8 cellular contexts compared by ENCODE assay signal in genomic region chr10:33331020-33331557, GRCh38. TPM values are rescaled to one million over a fixed set of nuclear protein-coding genes. Genes with fewer than 3 reads are reported as not detected.
A peak's percentile ranks its signal among the peaks of the same experiment; 100 is the strongest.
DNase-seq lines count a peak whose midpoint lies in the region; ATAC-seq and TF ChIP-seq lines count a peak whose summit lies in the region.

No MANE protein-coding gene starts in this region.

- CTCF ChIA-PET in PC-3 (lab: Charles Lee) = interaction anchor here (0.6 to 2.4 kb wide), 2 partner anchors 138 to 966 kb away, joined by 3 to 12 read pairs; no protein-coding TSS in a partner anchor

- H3K4me3 ChIP-seq in BE2C (ENCODE audit: low read depth, low read length) (peak overlapping the region; percentile 90), PC-3 (ENCODE audit: low read length) (peak overlapping the region; percentile 69), esophagus muscularis mucosa (peak overlapping the region; percentile 74 to 95 (median 84)), parathyroid adenoma (ENCODE audit: low read depth, low read length) (peak overlapping the region; percentile 60)

- intact Hi-C loops in PC-3 (cut with micrococcal nuclease) (loop anchor here (2.0 to 10.0 kb wide), 7 partner anchors 571 to 1674 kb away; no protein-coding TSS in a partner anchor), esophagus muscularis mucosa (cut with DNase I) (loop anchor here (5.0 kb wide), 2 partner anchors 161 to 1306 kb away; no protein-coding TSS in a partner anchor)

- ATAC-seq in PC-3 (no peak), GM21576 (IDR thresholded peaks at IDR 0.05; ENCODE audit: unreplicated experiment) (no peak)

- DNase-seq in BE2C (peak; percentile 15), PC-3 (peak; percentile 71), esophagus muscularis mucosa (ENCODE audit: extremely low spot score) (no peak), NCI-H2081 treated with DMSO at 0.1 percent for 48 hours (lab: John Stamatoyannopoulos, UW) (no peak), HK-2 (ENCODE audit: unreplicated experiment) (no peak), cortex of kidney (lab: John Stamatoyannopoulos, UW) (no peak)

- TF ChIP-seq POLR2A in esophagus muscularis mucosa (IDR thresholded peaks at IDR 0.05; ENCODE audit: low read depth) = no peak

- no peaks in the 10 kb centered on the region for H3K27me3 ChIP-seq in BE2C
- no peaks in the 10 kb centered on the region for H3K27me3 ChIP-seq in PC-3 (ENCODE audit: low read length)
- no peaks in the 10 kb centered on the region for H3K27me3 ChIP-seq in esophagus muscularis mucosa
- no peaks in the 10 kb centered on the region for H3K27me3 ChIP-seq in parathyroid adenoma (ENCODE audit: control insufficient read depth, insufficient read depth, low read length)

- POLR2A ChIA-PET in PC-3 (lab: Charles Lee; ENCODE audit: unreplicated experiment) = interaction anchor here (0.6 to 0.7 kb wide), 2 partner anchors 15 to 140 kb away, joined by 3 to 21 read pairs; no protein-coding TSS in a partner anchor

- H2AFZ ChIP-seq in PC-3 (ENCODE audit: low read length) (no peak overlapping the region), parathyroid adenoma (no peak overlapping the region)

- peaks cover 27% of the 10 kb centered on the region for H3K36me3 ChIP-seq in BE2C
- peaks cover 76% of the 10 kb centered on the region for H3K36me3 ChIP-seq in PC-3 (ENCODE audit: low read depth, low read length)
- peaks cover 0 to 21% (median 9%) of the 10 kb centered on the region in 4 donors for H3K36me3 ChIP-seq in esophagus muscularis mucosa
- H3K36me3 ChIP-seq in parathyroid adenoma (ENCODE audit: control insufficient read depth, insufficient read depth, low read length) = no peaks in the 10 kb centered on the region

- no peaks in the 10 kb centered on the region for H3K9me2 ChIP-seq in PC-3 (replicated peaks; ENCODE audit: low read length)

- TF ChIP-seq CTCF in BE2C (IDR thresholded peaks at IDR 0.05; ENCODE audit: low read depth, low read length) (no peak), PC-3 (conservative IDR thresholded peaks at IDR 0.05; ENCODE audit: low read depth, low read length) (no peak), esophagus muscularis mucosa (IDR thresholded peaks at IDR 0.05) (no peak), parathyroid adenoma (IDR thresholded peaks at IDR 0.05) (no peak)

- H3K27ac ChIP-seq in PC-3 (ENCODE audit: low read length) (peak overlapping the region; percentile 86), esophagus muscularis mucosa (replicated peaks in 1 of 4) (peak overlapping the region; percentile 90 to 95 (median 92)), parathyroid adenoma (peak overlapping the region; percentile 9)

- WGBS in esophagus muscularis mucosa = 32% methylated on average over 4 of the region's 4 CpGs

- H3K4me2 ChIP-seq in PC-3 (ENCODE audit: low read length) (peak overlapping the region; percentile 78), parathyroid adenoma (ENCODE audit: low read length) (no peak overlapping the region)

- BruUV-seq in PC-3 (replicated peaks; lab: Mats Ljungman, UMichigan) = TSS peak; percentile 47

- H3F3A ChIP-seq in PC-3 (ENCODE audit: low read length, unreplicated experiment) = peaks cover 18% of the 10 kb centered on the region

- peaks cover 6% of the 10 kb centered on the region for H3K4me1 ChIP-seq in BE2C
- H3K4me1 ChIP-seq in PC-3 (ENCODE audit: insufficient read depth, low read length) = peaks cover 43% of the 10 kb centered on the region
- peaks cover 35 to 70% (median 67%) of the 10 kb centered on the region in 4 donors for H3K4me1 ChIP-seq in esophagus muscularis mucosa
- no peaks in the 10 kb centered on the region for H3K4me1 ChIP-seq in parathyroid adenoma

- TF ChIP-seq EP300 in esophagus muscularis mucosa (IDR thresholded peaks at IDR 0.05) = no peak

- H3K9me3 ChIP-seq in BE2C = no peaks in the 10 kb centered on the region
- H3K9me3 ChIP-seq in PC-3 (ENCODE audit: low read length) = no peaks in the 10 kb centered on the region
- no peaks in the 10 kb centered on the region for H3K9me3 ChIP-seq in esophagus muscularis mucosa
- no peaks in the 10 kb centered on the region for H3K9me3 ChIP-seq in parathyroid adenoma (ENCODE audit: control insufficient read depth, low read length)

- peaks cover 75% of the 10 kb centered on the region for H4K20me1 ChIP-seq in PC-3 (ENCODE audit: low read length)

- peaks cover 99% of the 10 kb centered on the region for H3K79me2 ChIP-seq in PC-3 (ENCODE audit: low read length)
- H3K79me2 ChIP-seq in parathyroid adenoma = no peaks in the 10 kb centered on the region

- peak overlapping the region; percentile 89 for H3K9ac ChIP-seq in PC-3 (ENCODE audit: low read length)
- H3K9ac ChIP-seq in parathyroid adenoma = no peak overlapping the region

RNA-seq across cellular contexts. Expression of gene NRP1, which starts 3.4 kb away (rescaled TPM):
- polyA plus RNA-seq in BE2C (2012; ENCODE audit: insufficient read depth, insufficient read length, low read depth) = 56.6 TPM
- total RNA-seq in PC-3 (2014; rRNA removed) = 482 and 555 TPM in 2 replicates
- 10 to 100 TPM; 36.5 to 64.4 (median 54.1) TPM for total RNA-seq in esophagus muscularis mucosa

Comparison
In these comparisons a context has a peak if more than half of its experiments do, and no peak if none do; other contexts are left out.
1. DNase-seq: peak in BE2C (single experiment) and PC-3 (single experiment); none in esophagus muscularis mucosa (single experiment), NCI-H2081 treated with DMSO at 0.1 percent for 48 hours (single experiment), HK-2 (single experiment) and cortex of kidney (single experiment).
2. H3K27ac ChIP-seq: peak in every context shown above with its lines; median percentile 92 in esophagus muscularis mucosa; 86 in PC-3; 9 in parathyroid adenoma.
3. Peak in every context shown above with its lines, with median percentiles within 50 percentile points of each other: H3K4me3 ChIP-seq.